Comparison of ENCODE assay signal across 29 cellular contexts in genomic region chr3:125136966-125137365, GRCh38.
A peak's percentile ranks its signal among the peaks of the same experiment; 100 is the strongest.
DNase-seq lines count a peak whose midpoint lies in the region; ATAC-seq and TF ChIP-seq lines count a peak whose summit lies in the region.
"Had no signal": no experiment of that assay in that cellular context is flagged by ENCODE, and none has a peak within 500 bp of the region (broad histone marks: within the 10 kb centered on the region; RNA-seq: fewer than 3 reads in every experiment).

No MANE protein-coding gene starts in this region.

- no peak overlapping the region for H2AFZ ChIP-seq in mesenchymal stem cell (ENCODE audit: low read depth, low read length)
- H2AFZ ChIP-seq: GM23338, neural progenitor cell had no signal

- H3K14ac ChIP-seq in mesenchymal stem cell (ENCODE audit: low read length in 2 of 2), result no peak overlapping the region

- no peaks in the 10 kb centered on the region for H3K9me3 Mint-ChIP-seq in CD8-positive, alpha-beta T cell
- H3K9me3 Mint-ChIP-seq: activated T-cell treated with anti-CD3 and anti-CD28 coated beads, Interleukin-2, amount 50 U/mL, for 72 hours; GM23338; neural progenitor cell had no signal

- intact Hi-C loops in CD8-positive, alpha-beta T cell (cut with DNase I, micrococcal nuclease), result loop anchor here in 1 of 2 experiments (2.0 kb wide), 1 partner anchor 16 kb away; no protein-coding TSS in a partner anchor

- H4K91ac ChIP-seq in mesenchymal stem cell (ENCODE audit: low read length), result no peak overlapping the region

- CTCF ChIA-PET in CD8-positive, alpha-beta T cell (lab: Charles Lee), result no interaction called here
- CTCF ChIA-PET in RWPE1 (lab: Yijun Ruan, JAX), result interaction anchor here (1.0 kb wide), 1 partner anchor 91 kb away, joined by 3 read pairs; no protein-coding TSS in a partner anchor

- ATAC-seq in CD8-positive, alpha-beta T cell, result no peak
- ATAC-seq in HG03025 (IDR thresholded peaks at IDR 0.05; ENCODE audit: low FRiP score, unreplicated experiment) (no peak), GM18861 (IDR thresholded peaks at IDR 0.05; ENCODE audit: unreplicated experiment) (no peak)
- ATAC-seq: activated T-cell treated with anti-CD3 and anti-CD28 coated beads, Interleukin-2, amount 50 U/mL, for 72 hours; GM23338 had no signal

- H3K27me3 Mint-ChIP-seq in CD8-positive, alpha-beta T cell (ENCODE audit: low read depth), result no peaks in the 10 kb centered on the region

- H2BK5ac ChIP-seq in mesenchymal stem cell (ENCODE audit: low read depth, low read length, poor library complexity, severe bottlenecking), result no peak overlapping the region

- peaks cover 1% of the 10 kb centered on the region for H3K79me1 ChIP-seq in mesenchymal stem cell (replicated peaks; ENCODE audit: low read length, poor library complexity, severe bottlenecking)

- peak overlapping the region in 1 of 2 experiments; percentile 72 for H2BK12ac ChIP-seq in mesenchymal stem cell (ENCODE audit: low read length in 2 of 2)

- H3K27ac ChIP-seq in CD8-positive, alpha-beta T cell (ENCODE audit: low read depth, low read length), result no peak overlapping the region
- H3K27ac ChIP-seq in RWPE1, result peak overlapping the region; percentile 63
- no peak overlapping the region for H3K27ac ChIP-seq in mesenchymal stem cell (ENCODE audit: low read length, poor library complexity, severe bottlenecking)
- H3K27ac ChIP-seq in subcutaneous abdominal adipose tissue (ENCODE audit: low read depth, low read length), result peak overlapping the region; percentile 50
- H3K27ac ChIP-seq: BLaER1, colonic mucosa, neural progenitor cell, right lobe of liver had no signal

- no peak for TF ChIP-seq POLR2A in erythroblast (IDR thresholded peaks at IDR 0.05; ENCODE audit: low read length)

- H4K8ac ChIP-seq in mesenchymal stem cell (ENCODE audit: low read length), result no peak overlapping the region

- H3K4me2 ChIP-seq in mesenchymal stem cell (ENCODE audit: low read length, poor library complexity, severe bottlenecking), result no peak overlapping the region
- H3K4me2 ChIP-seq: GM23338, neural progenitor cell had no signal

- H3K4me1 ChIP-seq in CD8-positive, alpha-beta T cell (ENCODE audit: insufficient read depth, low read length), result peaks cover 27% of the 10 kb centered on the region
- H3K4me1 ChIP-seq in mesenchymal stem cell (ENCODE audit: control insufficient read depth, insufficient read depth, low read depth, low read length), result peaks cover 30% of the 10 kb centered on the region
- H3K4me1 ChIP-seq in subcutaneous abdominal adipose tissue (ENCODE audit: control insufficient read depth in 5 of 5, insufficient read depth in 5 of 5, low read length in 5 of 5), result peaks cover 6 to 54% (median 33%) of the 10 kb centered on the region in 5 donors
- H3K4me1 ChIP-seq: colonic mucosa, right lobe of liver had no signal

- no peaks in the 10 kb centered on the region for H3K27me3 ChIP-seq in CD8-positive, alpha-beta T cell (ENCODE audit: insufficient read depth, low read length)
- H3K27me3 ChIP-seq in mesenchymal stem cell (ENCODE audit: control insufficient read depth in 1 of 2, insufficient read depth in 1 of 2, low read length in 2 of 2) (no peaks in the 10 kb centered on the region), subcutaneous abdominal adipose tissue (ENCODE audit: control insufficient read depth in 5 of 5, insufficient read depth in 4 of 5, low read length in 5 of 5) (peaks cover 0 to 6% (median 0%) of the 10 kb centered on the region in 5 donors)
- H3K27me3 ChIP-seq: BLaER1, colonic mucosa, right lobe of liver, transverse colon had no signal

- no peak overlapping the region for H3K4me3 Mint-ChIP-seq in CD8-positive, alpha-beta T cell
- H3K4me3 Mint-ChIP-seq: activated T-cell treated with anti-CD3 and anti-CD28 coated beads, Interleukin-2, amount 50 U/mL, for 72 hours; GM23338; neural progenitor cell had no signal

- TF ChIP-seq CTCF in CD8-positive, alpha-beta T cell (IDR thresholded peaks at IDR 0.05), result no peak
- no peak for TF ChIP-seq CTCF in RWPE1 (conservative IDR thresholded peaks at IDR 0.05; ENCODE audit: low read depth)

- H3K36me3 ChIP-seq in CD8-positive, alpha-beta T cell (ENCODE audit: insufficient read depth, low read length), result no peaks in the 10 kb centered on the region
- H3K36me3 ChIP-seq in mesenchymal stem cell (ENCODE audit: control insufficient read depth in 1 of 2, insufficient read depth in 2 of 2, low read depth in 1 of 2, low read length in 2 of 2) (no peaks in the 10 kb centered on the region), subcutaneous abdominal adipose tissue (ENCODE audit: control insufficient read depth in 5 of 5, insufficient read depth in 5 of 5, low read length in 5 of 5) (no peaks in the 10 kb centered on the region)
- H3K36me3 ChIP-seq: BLaER1, colonic mucosa, neural progenitor cell, right lobe of liver, transverse colon had no signal

- H2BK15ac ChIP-seq in mesenchymal stem cell (ENCODE audit: low read depth, poor library complexity, severe bottlenecking), result no peak overlapping the region

- peak overlapping the region; percentile 66 for H2BK120ac ChIP-seq in mesenchymal stem cell (ENCODE audit: low read depth, low read length)

- H3K9ac ChIP-seq in mesenchymal stem cell (ENCODE audit: low read length), result peak overlapping the region; percentile 77
- H3K9ac ChIP-seq in subcutaneous abdominal adipose tissue (ENCODE audit: low read length in 5 of 5), result no peak overlapping the region
- H3K9ac ChIP-seq: BLaER1, neural progenitor cell had no signal

- no peaks in the 10 kb centered on the region for H3K36me3 Mint-ChIP-seq in CD8-positive, alpha-beta T cell
- H3K36me3 Mint-ChIP-seq: neural progenitor cell had no signal

- POLR2A ChIA-PET in CD8-positive, alpha-beta T cell (lab: Charles Lee), result no interaction called here
- POLR2A ChIA-PET in RWPE1 (lab: Yijun Ruan, JAX; ENCODE audit: low non-redundant PET), result no interaction called here

- DNase-seq in CD8-positive, alpha-beta T cell, result no peak
- DNase-seq in RWPE1 (ENCODE audit: low spot score), result no peak
- no peak for DNase-seq in mesenchymal stem cell
- DNase-seq in amygdala (lab: John Stamatoyannopoulos, UW), result no peak
- DNase-seq in erythroblast (lab: John Stamatoyannopoulos, UW), result no peak
- DNase-seq: activated CD4-positive, alpha-beta T cell treated with anti-CD3 and anti-CD28 coated beads, Interleukin-2, amount 50 U/mL, for 4 hours; activated CD4-positive, CD25-positive, alpha-beta regulatory T cell; activated naive CD4-positive, alpha-beta T cell; activated T-cell treated with anti-CD3 and anti-CD28 coated beads, Interleukin-2, amount 50 U/mL, for 72 hours; amniotic stem cell; colonic mucosa; DND-41; effector memory CD4-positive, alpha-beta T cell; NCI-H1048; NCI-H1694 treated with DMSO at 0.1 percent for 48 hours; NCI-H524 treated with DMSO at 0.1 percent for 48 hours; NK-92 treated with Interleukin-12 subunit alpha and Interleukin-12 subunit beta, amount 100 ng/mL, for 24 hours; right lobe of liver; stimulated activated CD4-positive, alpha-beta T cell treated with anti-CD3 and anti-CD28 coated beads, Interleukin-15, amount 100 ng/mL, for 24 hours; stimulated activated naive CD4-positive, alpha-beta T cell treated with Interleukin-2 at 50 U/mL for 16 hours; T-helper 1 cell; transverse colon had no signal

- H3K18ac ChIP-seq in mesenchymal stem cell (ENCODE audit: low read depth in 1 of 2, low read length in 2 of 2), result peak overlapping the region; percentile 68 to 75

- H3K23ac ChIP-seq in mesenchymal stem cell (ENCODE audit: low read length in 2 of 2), result no peak overlapping the region

- 90% methylated on average over 5 of the region's 7 CpGs for WGBS in mesenchymal stem cell

- H3K4me1 Mint-ChIP-seq in CD8-positive, alpha-beta T cell (ENCODE audit: low read depth), result peaks cover 37% of the 10 kb centered on the region

- H3K27ac Mint-ChIP-seq in CD8-positive, alpha-beta T cell, result peak overlapping the region; percentile 71
- H3K27ac Mint-ChIP-seq: activated T-cell treated with anti-CD3 and anti-CD28 coated beads, Interleukin-2, amount 50 U/mL, for 72 hours; GM23338 had no signal

- H2AK5ac ChIP-seq in mesenchymal stem cell (ENCODE audit: low read length, severe bottlenecking), result peak overlapping the region; percentile 65

- no peak overlapping the region for H3K4me3 ChIP-seq in CD8-positive, alpha-beta T cell (ENCODE audit: low read depth, low read length)
- H3K4me3 ChIP-seq in mesenchymal stem cell (ENCODE audit: insufficient read depth in 1 of 2, low read depth in 1 of 2, low read length in 2 of 2) (peak overlapping the region in 1 of 2 experiments; percentile 27), subcutaneous abdominal adipose tissue (ENCODE audit: low read depth in 1 of 5, low read length in 5 of 5) (no peak overlapping the region)
- H3K4me3 ChIP-seq: BLaER1, colonic mucosa, GM23338, lung, neural progenitor cell, right lobe of liver, transverse colon had no signal

- no peaks in the 10 kb centered on the region for H3K9me3 ChIP-seq in CD8-positive, alpha-beta T cell (ENCODE audit: low read length)
- H3K9me3 ChIP-seq in mesenchymal stem cell (ENCODE audit: control insufficient read depth, low read length) (no peaks in the 10 kb centered on the region), subcutaneous abdominal adipose tissue (ENCODE audit: control insufficient read depth in 5 of 5, low read length in 5 of 5) (no peaks in the 10 kb centered on the region)
- H3K9me3 ChIP-seq: BLaER1, colonic mucosa, right lobe of liver, transverse colon had no signal

- H3K4ac ChIP-seq in mesenchymal stem cell (ENCODE audit: low read depth in 1 of 2, low read length in 2 of 2), result peak overlapping the region; percentile 25 to 49

Comparison
In these comparisons a context has a peak if more than half of its experiments do, and no peak if none do; other contexts are left out.
1. H3K27ac ChIP-seq: peak in RWPE1 (single experiment) and subcutaneous abdominal adipose tissue (single experiment); none in CD8-positive, alpha-beta T cell (single experiment) and mesenchymal stem cell (single experiment).